15 cellular contexts compared by ENCODE assay signal in genomic region chr1:198904356-198904755, GRCh38.
A peak's percentile ranks its signal among the peaks of the same experiment; 100 is the strongest.
DNase-seq lines count a peak whose midpoint lies in the region; ATAC-seq and TF ChIP-seq lines count a peak whose summit lies in the region.
"Had no signal": no experiment of that assay in that cellular context is flagged by ENCODE, and none has a peak within 500 bp of the region (broad histone marks: within the 10 kb centered on the region; RNA-seq: fewer than 3 reads in every experiment).

No MANE protein-coding gene starts in this region.

- H3K27me3 Mint-ChIP-seq in brain, result no peaks in the 10 kb centered on the region
- no peaks in the 10 kb centered on the region for H3K27me3 Mint-ChIP-seq in type B pancreatic cell

- 67% methylated on average over 2 of the region's 2 CpGs for WGBS in hepatocyte (ENCODE audit: low lambda C conversion rate, missing lambda C conversion rate)

- H3K4me3 Mint-ChIP-seq in brain, result peak overlapping the region in 4 of 5 experiments; percentile 67 to 84 (median 78)
- peak overlapping the region; percentile 42 for H3K4me3 Mint-ChIP-seq in type B pancreatic cell
- H3K4me3 Mint-ChIP-seq: stimulated activated memory B cell treated with anti-CD40 and anti-IgM and Interleukin-4, amounts not matched to agents 10 μg/mL and 1 μg/mL and 100 μg/mL, for 72 hours had no signal

- H2AFZ ChIP-seq in hepatocyte, result no peak overlapping the region

- intact Hi-C loops in left ventricle myocardium inferior (cut with micrococcal nuclease), result no loop called here
- intact Hi-C loops in left ventricle myocardium superior (cut with micrococcal nuclease), result no loop called here

- H3K4me3 ChIP-seq in left ventricle myocardium inferior, result peak overlapping the region; percentile 7
- no peak overlapping the region for H3K4me3 ChIP-seq in hepatocyte
- H3K4me3 ChIP-seq: HAP-1 had no signal

- DNase-seq in left ventricle myocardium inferior, result no peak
- DNase-seq in left ventricle myocardium superior, result no peak
- no peak for DNase-seq in hepatocyte (ENCODE audit: low spot score)
- no peak for DNase-seq in type B pancreatic cell (ENCODE audit: extremely low spot score, unreplicated experiment)
- DNase-seq in NOMO-1 (lab: John Stamatoyannopoulos, UW; ENCODE audit: unreplicated experiment in 2 of 2), result no peak
- DNase-seq in NCI-H82 (lab: John Stamatoyannopoulos, UW), result no peak
- no peak for DNase-seq in HuH-7 (ENCODE audit: low spot score)
- DNase-seq: ACHN, activated T-cell treated with anti-CD3 and anti-CD28 coated beads for 4 hours, DMS79 treated with DMSO at 0.1 percent for 48 hours, NCI-H187, NCI-H774 had no signal

- H3K27me3 ChIP-seq in left ventricle myocardium inferior (ENCODE audit: low read depth), result no peaks in the 10 kb centered on the region
- no peaks in the 10 kb centered on the region for H3K27me3 ChIP-seq in hepatocyte

- no peaks in the 10 kb centered on the region for H4K20me1 ChIP-seq in hepatocyte (ENCODE audit: insufficient read depth, poor library complexity, severe bottlenecking)

- no peak for ATAC-seq in left ventricle myocardium superior
- ATAC-seq: stimulated activated memory B cell treated with anti-CD40 and anti-IgM and Interleukin-4, amounts not matched to agents 10 μg/mL and 1 μg/mL and 100 μg/mL, for 72 hours had no signal

- H3K27ac ChIP-seq in left ventricle myocardium inferior (replicated peaks) (peak overlapping the region; percentile 65), hepatocyte (peak overlapping the region; percentile 51)

- H3K36me3 Mint-ChIP-seq in brain (peaks cover 26% of the 10 kb centered on the region), type B pancreatic cell (peaks cover 19% of the 10 kb centered on the region)
- H3K36me3 Mint-ChIP-seq: stimulated activated memory B cell treated with anti-CD40 and anti-IgM and Interleukin-4, amounts not matched to agents 10 μg/mL and 1 μg/mL and 100 μg/mL, for 72 hours had no signal

- peaks cover 57% of the 10 kb centered on the region for H3K79me2 ChIP-seq in hepatocyte

- no peaks in the 10 kb centered on the region for H3K9me2 ChIP-seq in hepatocyte (replicated peaks; ENCODE audit: insufficient read depth)

- H3K36me3 ChIP-seq in left ventricle myocardium inferior (peaks cover 11% of the 10 kb centered on the region), hepatocyte (replicated peaks; ENCODE audit: insufficient read depth, low read depth) (no peaks in the 10 kb centered on the region)

- H3K4me1 ChIP-seq in left ventricle myocardium inferior (peaks cover 59% of the 10 kb centered on the region), hepatocyte (ENCODE audit: insufficient read depth) (no peaks in the 10 kb centered on the region)

- H3K4me1 Mint-ChIP-seq in brain, result peaks cover 91% of the 10 kb centered on the region
- H3K4me1 Mint-ChIP-seq in type B pancreatic cell (ENCODE audit: unreplicated experiment), result peaks cover 33% of the 10 kb centered on the region
- H3K4me1 Mint-ChIP-seq: stimulated activated memory B cell treated with anti-CD40 and anti-IgM and Interleukin-4, amounts not matched to agents 10 μg/mL and 1 μg/mL and 100 μg/mL, for 72 hours had no signal

- H3K9me3 Mint-ChIP-seq in brain, result no peaks in the 10 kb centered on the region
- no peaks in the 10 kb centered on the region for H3K9me3 Mint-ChIP-seq in type B pancreatic cell
- H3K9me3 Mint-ChIP-seq: stimulated activated memory B cell treated with anti-CD40 and anti-IgM and Interleukin-4, amounts not matched to agents 10 μg/mL and 1 μg/mL and 100 μg/mL, for 72 hours had no signal

- peak overlapping the region; percentile 42 for H3K4me2 ChIP-seq in hepatocyte

- H3K9me3 ChIP-seq in left ventricle myocardium inferior (replicated peaks) (no peaks in the 10 kb centered on the region), hepatocyte (ENCODE audit: low read depth) (no peaks in the 10 kb centered on the region)
- H3K9me3 ChIP-seq: HAP-1 had no signal

- H3K27ac Mint-ChIP-seq in brain (peak overlapping the region; percentile 91 to 98 (median 94)), type B pancreatic cell (peak overlapping the region; percentile 61)
- H3K27ac Mint-ChIP-seq: stimulated activated memory B cell treated with anti-CD40 and anti-IgM and Interleukin-4, amounts not matched to agents 10 μg/mL and 1 μg/mL and 100 μg/mL, for 72 hours had no signal

- TF ChIP-seq CTCF in left ventricle myocardium inferior (IDR thresholded peaks at IDR 0.05; ENCODE audit: borderline replicate concordance), result no peak
- TF ChIP-seq CTCF in brain (conservative IDR thresholded peaks at IDR 0.05), result no peak
- TF ChIP-seq CTCF in hepatocyte (IDR thresholded peaks at IDR 0.05; ENCODE audit: poor library complexity), result no peak
- no peak for TF ChIP-seq CTCF in type B pancreatic cell (conservative IDR thresholded peaks at IDR 0.05)
